Comparison of ENCODE assay signal across 9 cellular contexts in the genomic region with DNA sequence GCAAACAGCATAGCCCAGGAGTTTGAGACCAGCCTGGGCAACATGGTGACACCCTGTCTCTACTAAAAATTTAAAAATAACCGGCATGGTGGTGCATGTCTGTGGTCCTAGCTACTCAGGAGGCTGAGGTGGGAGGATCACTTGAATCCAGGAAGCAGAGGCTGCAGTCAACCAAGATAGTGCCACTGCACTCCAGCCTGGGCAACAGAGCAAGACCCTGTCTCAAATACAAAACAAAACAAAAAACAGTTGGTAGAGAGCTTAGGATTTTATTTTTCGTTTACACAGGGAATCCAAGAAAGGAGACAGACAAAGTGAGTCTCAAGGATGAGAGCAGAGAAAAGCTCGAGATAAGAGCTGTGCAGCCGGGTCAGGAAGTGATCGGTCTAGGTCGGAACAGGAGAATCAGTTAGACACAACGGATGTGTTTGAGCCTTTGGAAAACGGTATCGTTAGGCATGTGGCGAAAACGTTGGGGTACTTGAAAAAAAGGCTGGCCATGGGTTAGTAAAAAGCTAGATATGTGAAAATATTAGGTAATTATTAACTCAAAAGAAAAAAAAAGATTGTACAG. TPM values are rescaled to one million over a fixed set of nuclear protein-coding genes. Genes with fewer than 3 reads are reported as not detected.
DNase-seq lines count a peak whose midpoint lies in the region; ATAC-seq and TF ChIP-seq lines count a peak whose summit lies in the region.
"Had no signal": no experiment of that assay in that cellular context is flagged by ENCODE, and none has a peak within 500 bp of the region (broad histone marks: within the 10 kb centered on the region; RNA-seq: fewer than 3 reads in every experiment).

No MANE protein-coding gene starts in this region.

- peaks cover 24% of the 10 kb centered on the region for H3K4me1 Mint-ChIP-seq in activated CD4-positive, alpha-beta T cell treated with anti-CD3 and anti-CD28 coated beads for 36 hours
- H3K4me1 Mint-ChIP-seq in WTC11 = peaks cover 18% of the 10 kb centered on the region

- H3K9me3 Mint-ChIP-seq in activated CD4-positive, alpha-beta T cell treated with anti-CD3 and anti-CD28 coated beads for 36 hours (ENCODE audit: low read depth) = no peaks in the 10 kb centered on the region
- no peaks in the 10 kb centered on the region for H3K9me3 Mint-ChIP-seq in WTC11

- peaks cover 12% of the 10 kb centered on the region for H3K36me3 Mint-ChIP-seq in activated CD4-positive, alpha-beta T cell treated with anti-CD3 and anti-CD28 coated beads for 36 hours (ENCODE audit: low read depth)
- H3K36me3 Mint-ChIP-seq in WTC11 = 0 out of 2 replicates have a peak, but pooled peaks cover 5% of the 10 kb centered on the region

- peaks cover 30% of the 10 kb centered on the region for H3K79me2 ChIP-seq in smooth muscle cell (ENCODE audit: low read depth)

- TF ChIP-seq CTCF in WTC11 (IDR thresholded peaks at IDR 0.05) (no peak), fibroblast of the aortic adventitia (IDR thresholded peaks at IDR 0.05; ENCODE audit: insufficient read depth, low read length) (no peak), smooth muscle cell (IDR thresholded peaks at IDR 0.05; ENCODE audit: borderline replicate concordance, insufficient read depth, poor library complexity, severe bottlenecking) (no peak)

- peak overlapping the region; percentile 100 for H3K27ac ChIP-seq in smooth muscle cell (ENCODE audit: low read depth)

- no peaks in the 10 kb centered on the region for H3K36me3 ChIP-seq in smooth muscle cell (ENCODE audit: low read depth)
- H3K36me3 ChIP-seq: transverse colon had no signal

- DNase-seq in activated CD4-positive, alpha-beta T cell treated with anti-CD3 and anti-CD28 coated beads for 36 hours = no peak
- no peak for DNase-seq in activated CD4-positive, alpha-beta T cell treated with anti-CD3 and anti-CD28 coated beads, Interleukin-2, amount 50 U/mL, for 4 hours
- DNase-seq in WTC11 (ENCODE audit: low spot score) = no peak
- no peak for DNase-seq in fibroblast of the aortic adventitia (ENCODE audit: low read depth)
- no peak for DNase-seq in smooth muscle cell (lab: John Stamatoyannopoulos, UW; ENCODE audit: unreplicated experiment)
- DNase-seq in activated gamma-delta T cell treated with Interleukin-2 at 50 U/mL for 16 hours = no peak

- H3K4me1 ChIP-seq in smooth muscle cell (ENCODE audit: low read depth) = peaks cover 15% of the 10 kb centered on the region

- peak overlapping the region; percentile 96 for H3K4me3 Mint-ChIP-seq in activated CD4-positive, alpha-beta T cell treated with anti-CD3 and anti-CD28 coated beads for 36 hours
- peak overlapping the region; percentile 91 for H3K4me3 Mint-ChIP-seq in WTC11

- intact Hi-C loops in activated CD4-positive, alpha-beta T cell treated with anti-CD3 and anti-CD28 coated beads for 36 hours (cut with DNase I, micrococcal nuclease) = loop anchor here in 1 of 2 experiments (1.0 to 10.0 kb wide), 4 partner anchors 13 to 799 kb away; a partner anchor contains a TSS

- POLR2A ChIA-PET in activated CD4-positive, alpha-beta T cell treated with anti-CD3 and anti-CD28 coated beads for 36 hours (lab: Charles Lee) = interaction anchor here (1.0 to 3.0 kb wide), 2 partner anchors 16 to 42 kb away, joined by 4 to 17 read pairs; no protein-coding TSS in a partner anchor
- POLR2A ChIA-PET in WTC11 (lab: Charles Lee) = no interaction called here

- peak overlapping the region; percentile 1 for H3K9ac ChIP-seq in smooth muscle cell (ENCODE audit: low read depth)

- H3K4me2 ChIP-seq in smooth muscle cell = peak overlapping the region; percentile 91

- whole genome bisulfite sequencing in smooth muscle cell (ENCODE audit: low lambda C conversion rate) = 79% methylated on average over 11 of the region's 11 CpGs

- CTCF ChIA-PET in activated CD4-positive, alpha-beta T cell treated with anti-CD3 and anti-CD28 coated beads for 36 hours (lab: Charles Lee) = interaction anchor here (0.6 to 1.1 kb wide), 4 partner anchors 15 to 36 kb away, joined by 3 to 4 read pairs (median 3); no protein-coding TSS in a partner anchor
- CTCF ChIA-PET in WTC11 (lab: Charles Lee) = interaction anchor here (1.9 to 2.4 kb wide), 2 partner anchors 15 to 52 kb away, joined by 7 to 8 read pairs; no protein-coding TSS in a partner anchor

- peaks cover 43% of the 10 kb centered on the region for H4K20me1 ChIP-seq in smooth muscle cell (ENCODE audit: low read depth)

- no peaks in the 10 kb centered on the region for H3K9me3 ChIP-seq in smooth muscle cell (replicated peaks; ENCODE audit: low read depth)
- H3K9me3 ChIP-seq: transverse colon had no signal

- peak overlapping the region; percentile 95 for H3K27ac Mint-ChIP-seq in activated CD4-positive, alpha-beta T cell treated with anti-CD3 and anti-CD28 coated beads for 36 hours
- peak overlapping the region; percentile 57; the same call in 1 of the 2 replicates for H3K27ac Mint-ChIP-seq in WTC11

- H3K27me3 ChIP-seq in smooth muscle cell (ENCODE audit: low read depth) = no peaks in the 10 kb centered on the region
- H3K27me3 ChIP-seq: transverse colon had no signal

- no peak overlapping the region for H2AFZ ChIP-seq in smooth muscle cell (ENCODE audit: low read depth)

- peaks cover 4% of the 10 kb centered on the region for H3F3A ChIP-seq in smooth muscle cell (ENCODE audit: low read depth)

- ATAC-seq in activated CD4-positive, alpha-beta T cell treated with anti-CD3 and anti-CD28 coated beads for 36 hours = no peak
- ATAC-seq in WTC11 = no peak
- no peak for ATAC-seq in GM21576 (IDR thresholded peaks at IDR 0.05; ENCODE audit: unreplicated experiment)
- no peak for ATAC-seq in HG03439 (IDR thresholded peaks at IDR 0.05; ENCODE audit: unreplicated experiment)

- H3K4me3 ChIP-seq in fibroblast of the aortic adventitia (ENCODE audit: low read depth, low read length) (peak overlapping the region; percentile 88), smooth muscle cell (peak overlapping the region; percentile 97)

- no peaks in the 10 kb centered on the region for H3K27me3 Mint-ChIP-seq in activated CD4-positive, alpha-beta T cell treated with anti-CD3 and anti-CD28 coated beads for 36 hours
- no peaks in the 10 kb centered on the region for H3K27me3 Mint-ChIP-seq in WTC11 (ENCODE audit: low read depth)

TF ChIP-seq in WTC11, 78 proteins besides CTCF, POLR2A, EP300 and RAD21:
- no peak for TF ChIP-seq TEAD1 (CRISPR knock-in tag; IDR thresholded peaks at IDR 0.05)
- TF ChIP-seq ZNF121 (CRISPR knock-in tag; IDR thresholded peaks at IDR 0.05) = peak; percentile 60; the same call in 1 of the 2 replicates
- no peak for TF ChIP-seq NFATC4 (CRISPR knock-in tag; IDR thresholded peaks at IDR 0.05)
- TF ChIP-seq ETV6 (CRISPR knock-in tag; IDR thresholded peaks at IDR 0.05) = no peak
- TF ChIP-seq OVOL2 (CRISPR knock-in tag; IDR thresholded peaks at IDR 0.05; ENCODE audit: borderline replicate concordance) = no peak
TF ChIP-seq in WTC11: peak in this region for 1.

RNA-seq across cellular contexts. Expression of a gene that starts 1.7 kb away (rescaled TPM):
- total RNA-seq in activated CD4-positive, alpha-beta T cell treated with anti-CD3 and anti-CD28 coated beads for 36 hours = 10 to 100 TPM; 37.1 TPM
- total RNA-seq in WTC11 (2021) (90.6 to 120 TPM (median 113 TPM) in 3 replicates), fibroblast of the aortic adventitia (ENCODE audit: low replicate concordance) (37.7 and 62.1 TPM in 2 replicates), smooth muscle cell (21.9 and 42.7 TPM in 2 replicates)
- polyA plus RNA-seq in smooth muscle cell = 61.2 and 71.2 TPM in 2 replicates

RNA-seq across cellular contexts. Expression of a gene that starts 13.7 kb away (rescaled TPM):
- total RNA-seq in activated CD4-positive, alpha-beta T cell treated with anti-CD3 and anti-CD28 coated beads for 36 hours = 1 to 10 TPM; 1.7 to 1.9 TPM
- 30.4 to 37.5 TPM (median 34.9 TPM) in 3 replicates for total RNA-seq in WTC11 (2021)
- total RNA-seq in fibroblast of the aortic adventitia (ENCODE audit: low replicate concordance) = 4.5 and 5.9 TPM in 2 replicates
- total RNA-seq in smooth muscle cell = 3.3 and 9.1 TPM in 2 replicates
- polyA plus RNA-seq in smooth muscle cell = 14.2 and 22.5 TPM in 2 replicates

RNA-seq across cellular contexts. Expression of a gene that starts 18.4 kb away (rescaled TPM):
- total RNA-seq in activated CD4-positive, alpha-beta T cell treated with anti-CD3 and anti-CD28 coated beads for 36 hours = 1 to 10 TPM in 1 of 2 experiments, under 1 TPM in 1; 0.77 to 1.2 TPM
- total RNA-seq in WTC11 (2021) (20.0 to 28.1 TPM (median 27.1 TPM) in 3 replicates), fibroblast of the aortic adventitia (ENCODE audit: low replicate concordance) (13.5 and 35.2 TPM in 2 replicates), smooth muscle cell (81.7 and 89.8 TPM in 2 replicates)
- polyA plus RNA-seq in smooth muscle cell = 197 and 218 TPM in 2 replicates

RNA-seq across cellular contexts. Expression of a gene that starts 38.9 kb away (rescaled TPM):
- 100 to 1,000 TPM; 105 to 123 TPM for total RNA-seq in activated CD4-positive, alpha-beta T cell treated with anti-CD3 and anti-CD28 coated beads for 36 hours
- total RNA-seq in WTC11 (2021) = 150 to 158 TPM (median 150 TPM) in 3 replicates
- 42.8 and 78.2 TPM in 2 replicates for total RNA-seq in fibroblast of the aortic adventitia (ENCODE audit: low replicate concordance)
- 77.3 and 116 TPM in 2 replicates for total RNA-seq in smooth muscle cell
- polyA plus RNA-seq in smooth muscle cell = 223 and 231 TPM in 2 replicates

RNA-seq across cellular contexts. Expression of a gene that starts 45.2 kb away (rescaled TPM):
- total RNA-seq in activated CD4-positive, alpha-beta T cell treated with anti-CD3 and anti-CD28 coated beads for 36 hours = 10 to 100 TPM; 36.3 to 38.8 TPM
- total RNA-seq in WTC11 (2021) (39.5 to 41.2 TPM (median 40.7 TPM) in 3 replicates), fibroblast of the aortic adventitia (ENCODE audit: low replicate concordance) (10.5 and 21.6 TPM in 2 replicates), smooth muscle cell (12.1 and 15.6 TPM in 2 replicates)
- polyA plus RNA-seq in smooth muscle cell = 13.7 and 21.1 TPM in 2 replicates
